ENCODE assay signal across 8 cellular contexts in genomic region chr13:76885203-76886004, GRCh38. TPM values are rescaled to one million over a fixed set of nuclear protein-coding genes. Genes with fewer than 3 reads are reported as not detected.
DNase-seq lines count a peak whose midpoint lies in the region; ATAC-seq, FAIRE-seq and TF ChIP-seq lines count a peak whose summit lies in the region.

No MANE protein-coding gene starts in this region.

- H3K27ac ChIP-seq in RWPE1 (peak overlapping the region; percentile 91), transverse colon (peak overlapping the region; percentile 87 to 93 (median 88))

- in situ Hi-C loops in transverse colon (cut with MboI; ENCODE audit: low pct_ligation_motif_present in 1 of 4, low pct_unique_long_range_greater_than_20kb in 1 of 4, low sequenced_read_pairs in 3 of 4) = loop anchor here in 2 of 4 donors (25.0 kb wide), 2 partner anchors 223 to 398 kb away; no protein-coding TSS in a partner anchor

- no peaks in the 10 kb centered on the region for H3K36me3 ChIP-seq in transverse colon

- H3K4me1 ChIP-seq in transverse colon = peaks cover 0 to 35% (median 14%) of the 10 kb centered on the region in 4 donors

- intact Hi-C loops in transverse colon (cut with DNase I; ENCODE audit: low total_unique reads) = loop anchor here (10.0 kb wide), 1 partner anchor 221 kb away; no protein-coding TSS in a partner anchor

- ATAC-seq in GM19452 (IDR thresholded peaks at IDR 0.05; ENCODE audit: unreplicated experiment) = peak; percentile 50
- peak; percentile 24 for ATAC-seq in HG03558 (IDR thresholded peaks at IDR 0.05; ENCODE audit: extremely low read depth, unreplicated experiment)

- no peak for TF ChIP-seq POLR2A in transverse colon (IDR thresholded peaks at IDR 0.05)

- no peak for TF ChIP-seq EP300 in transverse colon (IDR thresholded peaks at IDR 0.05; ENCODE audit: low read depth)

- H3K27me3 ChIP-seq in transverse colon = peaks cover 6% of the 10 kb centered on the region

- H3K9me3 ChIP-seq in transverse colon = no peaks in the 10 kb centered on the region

- peak overlapping the region; percentile 39 to 80 (median 60) for H3K4me3 ChIP-seq in transverse colon

- POLR2A ChIA-PET in RWPE1 (lab: Yijun Ruan, JAX; ENCODE audit: low non-redundant PET) = no interaction called here

- TF ChIP-seq CTCF in RWPE1 (conservative IDR thresholded peaks at IDR 0.05; ENCODE audit: low read depth) = peak; percentile 70
- peak; percentile 14 to 49 (median 25) for TF ChIP-seq CTCF in transverse colon (IDR thresholded peaks at IDR 0.05)

- FAIRE-seq in frontal cortex (lab: Jason Lieb, UNC) = no peak

- DNase-seq in COLO668 (lab: John Stamatoyannopoulos, UW; ENCODE audit: unreplicated experiment) (peak; percentile 97), RWPE1 (ENCODE audit: low spot score) (peak; percentile 41), frontal cortex (ENCODE audit: low spot score in 2 of 2) (peak; percentile 25 to 42), occipital lobe (lab: John Stamatoyannopoulos, UW) (peak; percentile 53), transverse colon (peak; percentile 70)
- DNase-seq in activated naive CD4-positive, alpha-beta T cell treated with Interleukin-2 at 50 U/mL for 16 hours = peak; percentile 48

- CTCF ChIA-PET in RWPE1 (lab: Yijun Ruan, JAX) = interaction anchor here (0.5 to 2.0 kb wide), 10 partner anchors 10 to 372 kb away, joined by 3 to 9 read pairs (median 4); no protein-coding TSS in a partner anchor

- WGBS in transverse colon (ENCODE audit: low coverage in 1 of 2), 2 donors = 1% methylated on average over 48 of the region's 94 CpGs; no CpG with 5 or more reads in 1 of the 2 donors

RNA-seq across cellular contexts. Expression of gene KCTD12, which starts 0.8 kb away (rescaled TPM):
- total RNA-seq in frontal cortex = 124 TPM
- 170 TPM for total RNA-seq in occipital lobe
- total RNA-seq in transverse colon = 10 to 100 TPM; 24.2 to 34.8 (median 27.6) TPM

Comparison
In these comparisons a context has a peak if more than half of its experiments do, and no peak if none do; other contexts are left out.
1. Peak in every context shown above with its lines: DNase-seq, ATAC-seq, H3K4me3 ChIP-seq and H3K27ac ChIP-seq.
2. DNase-seq: peak in every context shown above with its lines; median percentile 97 in COLO668; 70 in transverse colon; 53 in occipital lobe; 48 in activated naive CD4-positive, alpha-beta T cell treated with Interleukin-2 at 50 U/mL for 16 hours; 41 in RWPE1; 34 in frontal cortex.